ENCODE assay signal across 8 cellular contexts in genomic region chr9:70419546-70420266, GRCh38. TPM values are rescaled to one million over a fixed set of nuclear protein-coding genes. Genes with fewer than 3 reads are reported as not detected.
DNase-seq lines count a peak whose midpoint lies in the region; ATAC-seq and TF ChIP-seq lines count a peak whose summit lies in the region.

No MANE protein-coding gene starts in this region.

- ATAC-seq in GM21381 (IDR thresholded peaks at IDR 0.05; ENCODE audit: unreplicated experiment): peak; percentile 40

- no peak for TF ChIP-seq CTCF in endothelial cell (IDR thresholded peaks at IDR 0.05; ENCODE audit: unreplicated experiment)

- peaks cover 16% of the 10 kb centered on the region for H3K27me3 Mint-ChIP-seq in endothelial cell (ENCODE audit: unreplicated experiment)

- peak; percentile 98 for DNase-seq in COLO829 (ENCODE audit: low spot score)
- peak in 75 of 76 experiments; percentile 52 to 99 (median 94) for DNase-seq in HUDEP-2 (lab: John Stamatoyannopoulos, UW; ENCODE audit: unreplicated experiment in 76 of 76)
- DNase-seq in NOMO-1 treated with DMSO at 0.1 percent for 48 hours (lab: John Stamatoyannopoulos, UW; ENCODE audit: unreplicated experiment): peak; percentile 76
- peak; percentile 86 for DNase-seq in activated CD8-positive, alpha-beta memory T cell treated with anti-CD3 and anti-CD28 coated beads, Interleukin-2, amount 50 U/mL, for 4 hours
- peak; percentile 73 for DNase-seq in endothelial cell (ENCODE audit: low spot score)
- DNase-seq in midbrain (lab: John Stamatoyannopoulos, UW): peak; percentile 94
- peak; percentile 80 to 85 for DNase-seq in stimulated activated CD8-positive, alpha-beta memory T cell treated with anti-CD3 and anti-CD28 coated beads, Interleukin-15, amount 100 ng/mL, for 4 hours (ENCODE audit: low read depth in 2 of 2)

- peak overlapping the region; percentile 98 for H3K27ac Mint-ChIP-seq in endothelial cell (ENCODE audit: unreplicated experiment)

- peak overlapping the region; percentile 95 for H3K4me3 Mint-ChIP-seq in endothelial cell (ENCODE audit: unreplicated experiment)

- no peaks in the 10 kb centered on the region for H3K9me3 Mint-ChIP-seq in endothelial cell (ENCODE audit: unreplicated experiment)

- no peaks in the 10 kb centered on the region for H3K36me3 Mint-ChIP-seq in endothelial cell (ENCODE audit: low read depth, unreplicated experiment)

- H3K4me1 Mint-ChIP-seq in endothelial cell (ENCODE audit: unreplicated experiment): peaks cover 20% of the 10 kb centered on the region

RNA-seq across cellular contexts. Expression of gene KLF9, which starts 5.2 kb away (rescaled TPM):
- total RNA-seq in endothelial cell (ENCODE audit: unreplicated experiment): 0.87 TPM

Comparison
In these comparisons a context has a peak if more than half of its experiments do, and no peak if none do; other contexts are left out.
1. Peak in every context shown above with its lines: DNase-seq and ATAC-seq.